Comparison of ENCODE assay signal across 1 cellular context in genomic region chr14:76876076-76876475, GRCh38.
TF ChIP-seq lines count a peak whose summit lies in the region.

No MANE protein-coding gene starts in this region.

TF ChIP-seq in endothelial cell of umbilical vein, 7 proteins besides CTCF, POLR2A, EP300 and RAD21 (continued from another document):
- TF ChIP-seq, protein P1, sequence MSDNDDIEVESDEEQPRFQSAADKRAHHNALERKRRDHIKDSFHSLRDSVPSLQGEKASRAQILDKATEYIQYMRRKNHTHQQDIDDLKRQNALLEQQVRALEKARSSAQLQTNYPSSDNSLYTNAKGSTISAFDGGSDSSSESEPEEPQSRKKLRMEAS (IDR thresholded peaks at IDR 0.05; ENCODE audit: insufficient read depth, insufficient read length), result no peak
- TF ChIP-seq MYC (IDR thresholded peaks at IDR 0.05; ENCODE audit: low read depth, low read length), result no peak
- no peak for TF ChIP-seq GATA2 (IDR thresholded peaks at IDR 0.05; ENCODE audit: insufficient read depth, insufficient read length, low read depth, low read length)
